Comparison of ENCODE assay signal across 1 cellular context in the genomic region with DNA sequence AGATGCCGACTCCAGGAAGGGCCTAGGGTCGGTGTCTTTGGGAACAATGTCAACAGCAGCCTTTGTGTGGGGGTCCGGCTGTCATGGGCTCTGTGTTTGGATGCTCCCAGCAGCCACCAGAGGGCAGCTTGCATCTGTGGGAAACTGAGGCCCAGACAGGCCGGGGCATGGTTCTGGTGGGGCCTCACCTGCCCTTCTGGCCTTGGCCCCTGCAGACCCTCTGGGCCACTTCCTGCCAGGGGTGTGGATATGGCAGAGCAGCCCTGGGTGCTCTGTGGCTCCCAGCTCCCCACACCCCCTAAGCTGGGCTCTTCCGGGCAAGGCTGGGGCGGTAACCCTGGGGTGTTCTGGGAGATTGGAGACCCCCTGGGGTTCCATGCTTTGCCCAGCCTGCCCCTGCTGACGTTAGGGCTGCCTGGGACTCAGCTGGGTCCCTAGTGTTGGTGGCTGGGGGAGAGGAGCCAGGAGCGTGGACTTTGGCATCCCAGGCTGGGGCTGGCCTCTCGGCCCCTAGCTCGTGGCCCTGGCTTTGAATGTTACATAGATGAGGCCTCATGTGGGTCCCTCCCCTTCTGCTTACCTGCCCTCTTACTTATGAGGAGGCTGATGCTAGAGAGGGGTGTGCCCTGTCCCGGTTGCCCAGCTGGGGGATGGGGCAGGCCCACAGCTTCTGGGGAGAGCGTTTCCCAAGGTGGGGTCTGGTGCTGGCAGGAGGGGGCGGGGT.
TF ChIP-seq lines count a peak whose summit lies in the region.

No MANE protein-coding gene starts in this region.

TF ChIP-seq in HepG2, 621 proteins besides CTCF, POLR2A, EP300 and RAD21 (continued from another document and continues in another):
- TF ChIP-seq, protein P1, sequence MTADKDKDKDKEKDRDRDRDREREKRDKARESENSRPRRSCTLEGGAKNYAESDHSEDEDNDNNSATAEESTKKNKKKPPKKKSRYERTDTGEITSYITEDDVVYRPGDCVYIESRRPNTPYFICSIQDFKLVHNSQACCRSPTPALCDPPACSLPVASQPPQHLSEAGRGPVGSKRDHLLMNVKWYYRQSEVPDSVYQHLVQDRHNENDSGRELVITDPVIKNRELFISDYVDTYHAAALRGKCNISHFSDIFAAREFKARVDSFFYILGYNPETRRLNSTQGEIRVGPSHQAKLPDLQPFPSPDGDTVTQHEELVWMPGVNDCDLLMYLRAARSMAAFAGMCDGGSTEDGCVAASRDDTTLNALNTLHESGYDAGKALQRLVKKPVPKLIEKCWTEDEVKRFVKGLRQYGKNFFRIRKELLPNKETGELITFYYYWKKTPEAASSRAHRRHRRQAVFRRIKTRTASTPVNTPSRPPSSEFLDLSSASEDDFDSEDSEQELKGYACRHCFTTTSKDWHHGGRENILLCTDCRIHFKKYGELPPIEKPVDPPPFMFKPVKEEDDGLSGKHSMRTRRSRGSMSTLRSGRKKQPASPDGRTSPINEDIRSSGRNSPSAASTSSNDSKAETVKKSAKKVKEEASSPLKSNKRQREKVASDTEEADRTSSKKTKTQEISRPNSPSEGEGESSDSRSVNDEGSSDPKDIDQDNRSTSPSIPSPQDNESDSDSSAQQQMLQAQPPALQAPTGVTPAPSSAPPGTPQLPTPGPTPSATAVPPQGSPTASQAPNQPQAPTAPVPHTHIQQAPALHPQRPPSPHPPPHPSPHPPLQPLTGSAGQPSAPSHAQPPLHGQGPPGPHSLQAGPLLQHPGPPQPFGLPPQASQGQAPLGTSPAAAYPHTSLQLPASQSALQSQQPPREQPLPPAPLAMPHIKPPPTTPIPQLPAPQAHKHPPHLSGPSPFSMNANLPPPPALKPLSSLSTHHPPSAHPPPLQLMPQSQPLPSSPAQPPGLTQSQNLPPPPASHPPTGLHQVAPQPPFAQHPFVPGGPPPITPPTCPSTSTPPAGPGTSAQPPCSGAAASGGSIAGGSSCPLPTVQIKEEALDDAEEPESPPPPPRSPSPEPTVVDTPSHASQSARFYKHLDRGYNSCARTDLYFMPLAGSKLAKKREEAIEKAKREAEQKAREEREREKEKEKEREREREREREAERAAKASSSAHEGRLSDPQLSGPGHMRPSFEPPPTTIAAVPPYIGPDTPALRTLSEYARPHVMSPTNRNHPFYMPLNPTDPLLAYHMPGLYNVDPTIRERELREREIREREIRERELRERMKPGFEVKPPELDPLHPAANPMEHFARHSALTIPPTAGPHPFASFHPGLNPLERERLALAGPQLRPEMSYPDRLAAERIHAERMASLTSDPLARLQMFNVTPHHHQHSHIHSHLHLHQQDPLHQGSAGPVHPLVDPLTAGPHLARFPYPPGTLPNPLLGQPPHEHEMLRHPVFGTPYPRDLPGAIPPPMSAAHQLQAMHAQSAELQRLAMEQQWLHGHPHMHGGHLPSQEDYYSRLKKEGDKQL (CRISPR knock-in tag; IDR thresholded peaks at IDR 0.05; ENCODE audit: low read depth), result peak; percentile 29; the same call in 1 of the 2 replicates
- TF ChIP-seq SMAD1 (CRISPR knock-in tag; IDR thresholded peaks at IDR 0.05; ENCODE audit: borderline replicate concordance, low read depth) (no peak), HDAC1 (CRISPR knock-in tag; IDR thresholded peaks at IDR 0.05) (peak; percentile 56; the same call in 1 of the 2 replicates), ZNF256 (CRISPR knock-in tag; conservative IDR thresholded peaks at IDR 0.05) (no peak), ELK4 (CRISPR knock-in tag; IDR thresholded peaks at IDR 0.05; ENCODE audit: borderline replicate concordance) (no peak), NBN (conservative IDR thresholded peaks at IDR 0.05) (no peak), SSRP1 (CRISPR knock-in tag; IDR thresholded peaks at IDR 0.05) (no peak), ZSCAN30 (CRISPR knock-in tag; IDR thresholded peaks at IDR 0.05) (no peak), MBD4 (IDR thresholded peaks at IDR 0.05; ENCODE audit: borderline replicate concordance, low read length) (no peak), AKNA (CRISPR knock-in tag; IDR thresholded peaks at IDR 0.05; ENCODE audit: borderline replicate concordance) (no peak), ATF7 (IDR thresholded peaks at IDR 0.05) (no peak), ATF7 (CRISPR knock-in tag; IDR thresholded peaks at IDR 0.05) (no peak), MIER2 (CRISPR knock-in tag; IDR thresholded peaks at IDR 0.05) (no peak), MAF1 (CRISPR knock-in tag; IDR thresholded peaks at IDR 0.05; ENCODE audit: borderline replicate concordance) (no peak), ZNF17 (CRISPR knock-in tag; IDR thresholded peaks at IDR 0.05) (no peak), ZNF512B (CRISPR knock-in tag; IDR thresholded peaks at IDR 0.05; ENCODE audit: borderline replicate concordance) (no peak), ZNF737 (CRISPR knock-in tag; IDR thresholded peaks at IDR 0.05; ENCODE audit: borderline replicate concordance) (no peak), TOPORS (CRISPR knock-in tag; IDR thresholded peaks at IDR 0.05) (0 out of 2 replicates have a peak, but pooled peaks have one; percentile 64), ZSCAN31 (CRISPR knock-in tag; IDR thresholded peaks at IDR 0.05; ENCODE audit: low read depth) (no peak), SKI (IDR thresholded peaks at IDR 0.05; ENCODE audit: partially characterized antibody) (peak; percentile 15), ZNF546 (CRISPR knock-in tag; conservative IDR thresholded peaks at IDR 0.05) (peak; percentile 84; the same call in 1 of the 2 replicates), CENPT (CRISPR knock-in tag; IDR thresholded peaks at IDR 0.05; ENCODE audit: low read depth) (no peak), MAFK (conservative IDR thresholded peaks at IDR 0.05 in 1 of 2, IDR thresholded peaks at IDR 0.05 in 1 of 2; ENCODE audit: low read length in 2 of 2) (no peak), ZNF329 (CRISPR knock-in tag; IDR thresholded peaks at IDR 0.05; ENCODE audit: low read depth) (no peak), ZNF543 (CRISPR knock-in tag; IDR thresholded peaks at IDR 0.05) (no peak; the same call in 1 of the 2 replicates), NPAS2 (CRISPR knock-in tag; IDR thresholded peaks at IDR 0.05; ENCODE audit: borderline replicate concordance) (no peak), TP53 (CRISPR knock-in tag; conservative IDR thresholded peaks at IDR 0.05) (no peak), ZEB1 (IDR thresholded peaks at IDR 0.05; ENCODE audit: insufficient replicate concordance, low read depth) (peak; percentile 57), ZNF44 (CRISPR knock-in tag; IDR thresholded peaks at IDR 0.05) (no peak), MATR3 (CRISPR knock-in tag; IDR thresholded peaks at IDR 0.05) (no peak)
- TF ChIP-seq, protein P2, sequence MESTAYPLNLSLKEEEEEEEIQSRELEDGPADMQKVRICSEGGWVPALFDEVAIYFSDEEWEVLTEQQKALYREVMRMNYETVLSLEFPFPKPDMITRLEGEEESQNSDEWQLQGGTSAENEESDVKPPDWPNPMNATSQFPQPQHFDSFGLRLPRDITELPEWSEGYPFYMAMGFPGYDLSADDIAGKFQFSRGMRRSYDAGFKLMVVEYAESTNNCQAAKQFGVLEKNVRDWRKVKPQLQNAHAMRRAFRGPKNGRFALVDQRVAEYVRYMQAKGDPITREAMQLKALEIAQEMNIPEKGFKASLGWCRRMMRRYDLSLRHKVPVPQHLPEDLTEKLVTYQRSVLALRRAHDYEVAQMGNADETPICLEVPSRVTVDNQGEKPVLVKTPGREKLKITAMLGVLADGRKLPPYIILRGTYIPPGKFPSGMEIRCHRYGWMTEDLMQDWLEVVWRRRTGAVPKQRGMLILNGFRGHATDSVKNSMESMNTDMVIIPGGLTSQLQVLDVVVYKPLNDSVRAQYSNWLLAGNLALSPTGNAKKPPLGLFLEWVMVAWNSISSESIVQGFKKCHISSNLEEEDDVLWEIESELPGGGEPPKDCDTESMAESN (CRISPR knock-in tag; conservative IDR thresholded peaks at IDR 0.05), result no peak
- TF ChIP-seq, protein P3, sequence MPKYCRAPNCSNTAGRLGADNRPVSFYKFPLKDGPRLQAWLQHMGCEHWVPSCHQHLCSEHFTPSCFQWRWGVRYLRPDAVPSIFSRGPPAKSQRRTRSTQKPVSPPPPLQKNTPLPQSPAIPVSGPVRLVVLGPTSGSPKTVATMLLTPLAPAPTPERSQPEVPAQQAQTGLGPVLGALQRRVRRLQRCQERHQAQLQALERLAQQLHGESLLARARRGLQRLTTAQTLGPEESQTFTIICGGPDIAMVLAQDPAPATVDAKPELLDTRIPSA (CRISPR knock-in tag; IDR thresholded peaks at IDR 0.05; ENCODE audit: borderline replicate concordance), result no peak
- TF ChIP-seq, protein P4, sequence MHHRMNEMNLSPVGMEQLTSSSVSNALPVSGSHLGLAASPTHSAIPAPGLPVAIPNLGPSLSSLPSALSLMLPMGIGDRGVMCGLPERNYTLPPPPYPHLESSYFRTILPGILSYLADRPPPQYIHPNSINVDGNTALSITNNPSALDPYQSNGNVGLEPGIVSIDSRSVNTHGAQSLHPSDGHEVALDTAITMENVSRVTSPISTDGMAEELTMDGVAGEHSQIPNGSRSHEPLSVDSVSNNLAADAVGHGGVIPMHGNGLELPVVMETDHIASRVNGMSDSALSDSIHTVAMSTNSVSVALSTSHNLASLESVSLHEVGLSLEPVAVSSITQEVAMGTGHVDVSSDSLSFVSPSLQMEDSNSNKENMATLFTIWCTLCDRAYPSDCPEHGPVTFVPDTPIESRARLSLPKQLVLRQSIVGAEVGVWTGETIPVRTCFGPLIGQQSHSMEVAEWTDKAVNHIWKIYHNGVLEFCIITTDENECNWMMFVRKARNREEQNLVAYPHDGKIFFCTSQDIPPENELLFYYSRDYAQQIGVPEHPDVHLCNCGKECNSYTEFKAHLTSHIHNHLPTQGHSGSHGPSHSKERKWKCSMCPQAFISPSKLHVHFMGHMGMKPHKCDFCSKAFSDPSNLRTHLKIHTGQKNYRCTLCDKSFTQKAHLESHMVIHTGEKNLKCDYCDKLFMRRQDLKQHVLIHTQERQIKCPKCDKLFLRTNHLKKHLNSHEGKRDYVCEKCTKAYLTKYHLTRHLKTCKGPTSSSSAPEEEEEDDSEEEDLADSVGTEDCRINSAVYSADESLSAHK (CRISPR knock-in tag; IDR thresholded peaks at IDR 0.05; ENCODE audit: borderline replicate concordance), result no peak
- TF ChIP-seq, protein P5, sequence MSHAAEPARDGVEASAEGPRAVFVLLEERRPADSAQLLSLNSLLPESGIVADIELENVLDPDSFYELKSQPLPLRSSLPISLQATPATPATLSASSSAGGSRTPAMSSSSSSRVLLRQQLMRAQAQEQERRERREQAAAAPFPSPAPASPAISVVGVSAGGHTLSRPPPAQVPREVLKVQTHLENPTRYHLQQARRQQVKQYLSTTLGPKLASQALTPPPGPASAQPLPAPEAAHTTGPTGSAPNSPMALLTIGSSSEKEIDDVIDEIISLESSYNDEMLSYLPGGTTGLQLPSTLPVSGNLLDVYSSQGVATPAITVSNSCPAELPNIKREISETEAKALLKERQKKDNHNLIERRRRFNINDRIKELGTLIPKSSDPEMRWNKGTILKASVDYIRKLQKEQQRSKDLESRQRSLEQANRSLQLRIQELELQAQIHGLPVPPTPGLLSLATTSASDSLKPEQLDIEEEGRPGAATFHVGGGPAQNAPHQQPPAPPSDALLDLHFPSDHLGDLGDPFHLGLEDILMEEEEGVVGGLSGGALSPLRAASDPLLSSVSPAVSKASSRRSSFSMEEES (CRISPR knock-in tag; IDR thresholded peaks at IDR 0.05), result peak; percentile 63
